Comparison of ENCODE assay signal across 34 cellular contexts in the genomic region with DNA sequence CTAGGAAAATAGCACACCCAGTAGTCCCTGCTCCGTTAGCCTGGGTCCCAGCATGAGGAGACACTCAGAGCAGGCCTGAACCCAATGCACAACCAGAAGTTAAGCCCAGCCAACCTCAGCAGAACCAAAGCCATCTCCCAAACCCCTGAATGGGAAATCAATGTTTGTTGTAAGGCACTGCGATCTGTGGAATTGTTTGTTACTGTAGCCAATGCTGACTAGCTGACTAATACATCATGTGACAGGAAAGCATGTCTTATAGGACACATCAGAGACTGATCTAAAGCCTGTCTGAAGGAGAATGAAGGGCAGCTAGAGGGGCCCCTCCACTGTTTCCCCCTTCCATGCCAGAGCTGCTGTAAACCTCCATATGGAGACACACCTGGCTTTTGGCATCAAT.
"Had no signal": no experiment of that assay in that cellular context is flagged by ENCODE, and none has a peak within 500 bp of the region (broad histone marks: within the 10 kb centered on the region; RNA-seq: fewer than 3 reads in every experiment).

No MANE protein-coding gene starts in this region.

- H3K27me3 ChIP-seq: MG63 had no signal

- H3K27ac ChIP-seq: KMS-11 had no signal

- H3K9me3 ChIP-seq: MG63 had no signal

- H3K4me2 ChIP-seq: KMS-11 had no signal

- H3K9ac ChIP-seq: KMS-11 had no signal

- H3K4me3 ChIP-seq: MG63 had no signal

- H3K36me3 ChIP-seq: MG63 had no signal

- DNase-seq: Karpas-422, Kasumi-1, MG63, MM.1S, MV-4-11, NCI-H1048, NCI-H1092, NCI-H1092 treated with DMSO at 0.1 percent for 48 hours, NCI-H1105, NCI-H1105 treated with DMSO at 0.1 percent for 48 hours, NCI-H1417, NCI-H1417 treated with DMSO at 0.1 percent for 48 hours, NCI-H1436, NCI-H1436 treated with DMSO at 0.1 percent for 48 hours, NCI-H146, NCI-H1694, NCI-H1694 treated with DMSO at 0.1 percent for 48 hours, NCI-H187, NCI-H187 treated with DMSO at 0.1 percent for 48 hours, NCI-H1930, NCI-H2029, NCI-H2029 treated with DMSO at 0.1 percent for 48 hours, NCI-H2081, NCI-H2081 treated with DMSO at 0.1 percent for 48 hours, NCI-H2107, NCI-H2227 treated with DMSO at 0.1 percent for 48 hours, NCI-H226, NCI-H345, NCI-H446, NCI-H446 treated with DMSO at 0.1 percent for 48 hours, NCI-H510A, NCI-H510A treated with DMSO at 0.1 percent for 48 hours, NCI-H524 had no signal
